8 cellular contexts compared by ENCODE assay signal in genomic region chr6:16128759-16129622, GRCh38. TPM values are rescaled to one million over a fixed set of nuclear protein-coding genes. Genes with fewer than 3 reads are reported as not detected.
DNase-seq lines count a peak whose midpoint lies in the region; ATAC-seq and TF ChIP-seq lines count a peak whose summit lies in the region.

Gene MYLIP, plus strand, starts transcription at chr6:16129086. Its CDS starts 237 bp downstream, at chr6:16129323.

- TF ChIP-seq CTCF in HL-60 (IDR thresholded peaks at IDR 0.05; ENCODE audit: insufficient read depth, low read length) (peak; percentile 80), dorsolateral prefrontal cortex (IDR thresholded peaks at IDR 0.05 in 54 of 56, conservative IDR thresholded peaks at IDR 0.05 in 2 of 56; ENCODE audit: low read depth in 1 of 56, partially characterized antibody in 56 of 56) (peak; percentile 41 to 86 (median 71)), lower leg skin (IDR thresholded peaks at IDR 0.05) (peak in 1 of 3 donors; percentile 51)

- peak; percentile 96 to 97 (median 97) for DNase-seq in CD8-positive, alpha-beta memory T cell
- DNase-seq in HL-60 (ENCODE audit: low read depth in 1 of 2, low spot score in 1 of 2) (peak; percentile 86 to 97), NCI-H82 treated with DMSO at 0.1 percent for 48 hours (lab: John Stamatoyannopoulos, UW; ENCODE audit: unreplicated experiment) (peak; percentile 85), dorsolateral prefrontal cortex (peak; percentile 97 to 99 (median 98)), lower leg skin (ENCODE audit: low spot score in 2 of 2) (peak; percentile 96 to 100)
- DNase-seq in activated CD4-positive, alpha-beta memory T cell treated with anti-CD3 and anti-CD28 coated beads for 36 hours = peak; percentile 98
- peak; percentile 96 to 97 for DNase-seq in stimulated activated CD4-positive, alpha-beta T cell treated with anti-CD3 and anti-CD28 coated beads, Interleukin-4, amount 100 ng/mL, for 4 hours

- peaks cover 30% of the 10 kb centered on the region for H3K4me1 ChIP-seq in CD8-positive, alpha-beta memory T cell (ENCODE audit: insufficient read depth, low read length)

- H3K4me1 Mint-ChIP-seq in CD8-positive, alpha-beta memory T cell = peaks cover 34 to 50% (median 38%) of the 10 kb centered on the region in 3 donors
- H3K4me1 Mint-ChIP-seq in activated CD4-positive, alpha-beta memory T cell treated with anti-CD3 and anti-CD28 coated beads for 36 hours (ENCODE audit: low read depth) = peaks cover 28% of the 10 kb centered on the region

- no peaks in the 10 kb centered on the region for H3K9me3 ChIP-seq in CD8-positive, alpha-beta memory T cell (ENCODE audit: low read length)

- WGBS in lower leg skin, 2 donors = 0 to 1% methylated on average over 31 to 67 of the region's 95 CpGs

- peak within 1 kb of the TSS; percentile 94 to 99 (median 96) for H3K4me3 Mint-ChIP-seq in CD8-positive, alpha-beta memory T cell
- H3K4me3 Mint-ChIP-seq in activated CD4-positive, alpha-beta memory T cell treated with anti-CD3 and anti-CD28 coated beads for 36 hours = peak within 1 kb of the TSS; percentile 93

- H3K36me3 ChIP-seq in CD8-positive, alpha-beta memory T cell (ENCODE audit: insufficient read depth, low read length) = no peaks in the 10 kb centered on the region

- TF ChIP-seq POLR2A in lower leg skin (IDR thresholded peaks at IDR 0.05) = peak in 1 of 2 donors; percentile 97

- no peaks in the 10 kb centered on the region for H3K9me3 Mint-ChIP-seq in CD8-positive, alpha-beta memory T cell
- no peaks in the 10 kb centered on the region for H3K9me3 Mint-ChIP-seq in activated CD4-positive, alpha-beta memory T cell treated with anti-CD3 and anti-CD28 coated beads for 36 hours

- peaks cover 0 to 3% of the 10 kb centered on the region in 2 donors for H3K27me3 Mint-ChIP-seq in CD8-positive, alpha-beta memory T cell
- no peaks in the 10 kb centered on the region for H3K27me3 Mint-ChIP-seq in activated CD4-positive, alpha-beta memory T cell treated with anti-CD3 and anti-CD28 coated beads for 36 hours

- H3K27me3 ChIP-seq in CD8-positive, alpha-beta memory T cell (ENCODE audit: insufficient read depth, low read length, poor library complexity, severe bottlenecking) = no peaks in the 10 kb centered on the region
- H3K27me3 ChIP-seq in HL-60 (ENCODE audit: insufficient read depth, poor library complexity, severe bottlenecking) = no peaks in the 10 kb centered on the region
- H3K27me3 ChIP-seq in dorsolateral prefrontal cortex = no peaks in the 10 kb centered on the region

- peaks cover 4 to 32% (median 10%) of the 10 kb centered on the region in 3 donors for H3K36me3 Mint-ChIP-seq in CD8-positive, alpha-beta memory T cell
- H3K36me3 Mint-ChIP-seq in activated CD4-positive, alpha-beta memory T cell treated with anti-CD3 and anti-CD28 coated beads for 36 hours = peaks cover 24% of the 10 kb centered on the region

- CTCF ChIA-PET in CD8-positive, alpha-beta memory T cell (lab: Charles Lee) = interaction anchor here (0.7 to 1.9 kb wide), 18 partner anchors 9 to 469 kb away, joined by 3 to 14 read pairs (median 4); no protein-coding TSS in a partner anchor
- CTCF ChIA-PET in activated CD4-positive, alpha-beta memory T cell treated with anti-CD3 and anti-CD28 coated beads for 36 hours (lab: Charles Lee) = interaction anchor here (0.6 to 1.8 kb wide), 29 partner anchors 8 to 437 kb away, joined by 3 to 23 read pairs (median 4); no protein-coding TSS in a partner anchor

- POLR2A ChIA-PET in CD8-positive, alpha-beta memory T cell (lab: Charles Lee) = interaction anchor here (0.7 to 1.4 kb wide), 6 partner anchors 29 to 633 kb away, joined by 3 to 17 read pairs (median 4); partner anchors contain the start of genes ATXN1 and DTNBP1
- POLR2A ChIA-PET in activated CD4-positive, alpha-beta memory T cell treated with anti-CD3 and anti-CD28 coated beads for 36 hours (lab: Charles Lee) = interaction anchor here (0.7 to 3.2 kb wide), 13 partner anchors 8 to 821 kb away, joined by 3 to 11 read pairs (median 5); no protein-coding TSS in a partner anchor

- H3K27ac ChIP-seq in CD8-positive, alpha-beta memory T cell (ENCODE audit: low read depth, low read length) = peak within 1 kb of the TSS; percentile 82
- peak within 1 kb of the TSS; percentile 76 for H3K27ac ChIP-seq in HL-60 (replicated peaks)
- peak within 1 kb of the TSS; percentile 82 to 100 (median 98) for H3K27ac ChIP-seq in dorsolateral prefrontal cortex

- H3K27ac Mint-ChIP-seq in CD8-positive, alpha-beta memory T cell = peak within 1 kb of the TSS; percentile 93 to 100 (median 97)
- H3K27ac Mint-ChIP-seq in activated CD4-positive, alpha-beta memory T cell treated with anti-CD3 and anti-CD28 coated beads for 36 hours = peak within 1 kb of the TSS; percentile 94

- intact Hi-C loops in activated CD4-positive, alpha-beta memory T cell treated with anti-CD3 and anti-CD28 coated beads for 36 hours (cut with micrococcal nuclease) = loop anchor here (1.0 to 2.0 kb wide), 3 partner anchors 8 to 438 kb away; no protein-coding TSS in a partner anchor
- intact Hi-C loops in dorsolateral prefrontal cortex (cut with DNase I) (loop anchor here (1.0 to 5.0 kb wide), 4 partner anchors 30 to 438 kb away; no protein-coding TSS in a partner anchor), lower leg skin (cut with DNase I; ENCODE audit: low total_unique reads) (no loop called here)

- H3K4me3 ChIP-seq in CD8-positive, alpha-beta memory T cell (ENCODE audit: low read length) = peak within 1 kb of the TSS; percentile 93
- H3K4me3 ChIP-seq in HL-60 (replicated peaks; ENCODE audit: insufficient read depth, low read length) (peak within 1 kb of the TSS; percentile 95), dorsolateral prefrontal cortex (peak within 1 kb of the TSS; percentile 56 to 100 (median 99)), lower leg skin (ENCODE audit: low read depth, poor library complexity, severe bottlenecking) (peak within 1 kb of the TSS; percentile 98)

- peak; percentile 79 for ATAC-seq in GM19455 (IDR thresholded peaks at IDR 0.05; ENCODE audit: unreplicated experiment)

RNA-seq across cellular contexts. Expression of gene MYLIP, which starts in this region (rescaled TPM):
- total RNA-seq in CD8-positive, alpha-beta memory T cell = 1 to 10 TPM; 7.7 to 9.0 TPM
- 78.0 TPM for polyA plus RNA-seq in CD8-positive, alpha-beta memory T cell
- total RNA-seq in activated CD4-positive, alpha-beta memory T cell treated with anti-CD3 and anti-CD28 coated beads for 36 hours = 10 to 100 TPM; 11.4 TPM
- 10 to 100 TPM; 10.2 to 40.1 (median 21.7) TPM for total RNA-seq in dorsolateral prefrontal cortex
- 10 to 100 TPM; 35.1 to 49.6 (median 43.8) TPM for total RNA-seq in lower leg skin

Comparison
In these comparisons a context has a peak if more than half of its experiments do, and no peak if none do; other contexts are left out.
1. Peak in every context shown above with its lines: DNase-seq, ATAC-seq, H3K4me3 ChIP-seq and H3K27ac ChIP-seq.